Comparison of ENCODE assay signal across 8 cellular contexts in the genomic region with DNA sequence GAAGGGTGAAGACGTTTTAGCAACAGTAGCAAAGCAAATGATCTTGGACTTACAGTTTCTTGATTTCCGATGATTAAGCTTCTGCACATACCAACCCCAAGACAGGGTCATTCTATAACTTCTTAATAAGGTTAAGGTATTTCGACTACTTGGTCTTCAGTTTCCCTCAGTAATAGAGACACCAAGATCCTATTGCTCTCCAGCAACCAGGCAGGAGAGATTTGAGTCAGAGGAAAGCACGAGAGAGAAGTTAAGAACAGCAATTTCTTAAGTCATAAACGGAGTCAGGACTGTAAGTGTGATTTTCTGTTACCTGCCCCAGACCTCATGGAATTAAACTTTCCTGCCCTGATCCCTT.
DNase-seq lines count a peak whose midpoint lies in the region; ATAC-seq and TF ChIP-seq lines count a peak whose summit lies in the region.

No MANE protein-coding gene starts in this region.

- POLR2A ChIA-PET in IMR-90 (lab: Charles Lee; ENCODE audit: unreplicated experiment), result no interaction called here

- H3K79me1 ChIP-seq in IMR-90 (ENCODE audit: low read depth in 1 of 2, low read length in 2 of 2), result 0 out of 4 replicates have a peak, but pooled peaks cover 0 to 3% of the 10 kb centered on the region in 2 experiments

- TF ChIP-seq RAD21 in IMR-90 (IDR thresholded peaks at IDR 0.05; ENCODE audit: low read length), result no peak

- in situ Hi-C loops in IMR-90 (cut with MboI; ENCODE audit: low sequenced_read_pairs), result loop anchor here (5.0 to 25.0 kb wide), 4 partner anchors 372 to 875 kb away; no protein-coding TSS in a partner anchor

- peak overlapping the region; percentile 10; the same call in 1 of the 2 replicates for H3K18ac ChIP-seq in IMR-90 (ENCODE audit: low read depth, low read length)

- H3K36me3 ChIP-seq in IMR-90 (ENCODE audit: control insufficient read depth, insufficient read depth, low read length), result no peaks in the 10 kb centered on the region

- peak overlapping the region; percentile 62 for H2AK9ac ChIP-seq in IMR-90 (replicated peaks; ENCODE audit: low read depth, low read length, poor library complexity)

- peak overlapping the region; percentile 47; the same call in 1 of the 2 replicates for H3K14ac ChIP-seq in IMR-90 (replicated peaks; ENCODE audit: low read depth, low read length)

- no peak overlapping the region for H3K23ac ChIP-seq in IMR-90 (ENCODE audit: low read depth, low read length)

- H4K20me1 ChIP-seq in IMR-90 (ENCODE audit: insufficient read depth, low read length), result no peaks in the 10 kb centered on the region

- peak overlapping the region; percentile 69 for H2BK120ac ChIP-seq in IMR-90 (ENCODE audit: low read depth, low read length)

- DNase-seq in activated CD4-positive, CD25-positive, alpha-beta regulatory T cell treated with anti-CD3 and anti-CD28 coated beads, Interleukin-2, amount 50 U/mL, for 72 hours, result no peak
- DNase-seq in IMR-90 (no peak), globus pallidus (ENCODE audit: low spot score) (peak; percentile 10), HuH-7 (ENCODE audit: low spot score) (no peak), NCI-H2171 (lab: John Stamatoyannopoulos, UW) (no peak), SHP77 (lab: John Stamatoyannopoulos, UW) (no peak)

- BruUV-seq in IMR-90 (replicated peaks; lab: Mats Ljungman, UMichigan), result no TSS peak

- H2AFZ ChIP-seq in IMR-90 (replicated peaks; ENCODE audit: low read length, poor library complexity), result peak overlapping the region; percentile 88

- H3K56ac ChIP-seq in IMR-90 (ENCODE audit: extremely low read depth, insufficient read depth, low read length), result 0 out of 2 replicates have a peak overlapping the region, but pooled peaks have one; percentile 44

- ATAC-seq in activated CD4-positive, CD25-positive, alpha-beta regulatory T cell treated with anti-CD3 and anti-CD28 coated beads, Interleukin-2, amount 50 U/mL, for 24 hours, result peak; percentile 13 to 21
- ATAC-seq in IMR-90 (ENCODE audit: low read depth), result no peak

- no peak overlapping the region for H3K9ac ChIP-seq in IMR-90 (ENCODE audit: low read depth, low read length)

- H3K27me3 ChIP-seq in IMR-90 (ENCODE audit: control insufficient read depth, insufficient read depth, low read length), result no peaks in the 10 kb centered on the region

- H4K91ac ChIP-seq in IMR-90 (ENCODE audit: insufficient read depth, low read depth, low read length), result 0 out of 2 replicates have a peak overlapping the region, but pooled peaks have one; percentile 50

- peak overlapping the region; percentile 70; the same call in 1 of the 2 replicates for H3K4ac ChIP-seq in IMR-90 (ENCODE audit: low read depth, low read length)

- CTCF ChIA-PET in IMR-90 (lab: Yijun Ruan, JAX), result interaction anchor here (0.7 to 1.0 kb wide), 2 partner anchors 19 to 896 kb away, joined by 3 read pairs; no protein-coding TSS in a partner anchor

- no peak for TF ChIP-seq CTCF in IMR-90 (conservative IDR thresholded peaks at IDR 0.05; ENCODE audit: low read depth, low read length)

- H3K4me1 ChIP-seq in IMR-90 (ENCODE audit: control insufficient read depth, insufficient read depth, low read length), result peaks cover 3% of the 10 kb centered on the region; the same call in 1 of the 2 replicates

- no peaks in the 10 kb centered on the region; the same call in 1 of the 2 replicates for H3K9me1 ChIP-seq in IMR-90 (ENCODE audit: insufficient read depth, low read length)

- intact Hi-C loops in IMR-90 (cut with micrococcal nuclease), result loop anchor here (1.0 to 10.0 kb wide), 11 partner anchors 137 to 914 kb away; a partner anchor contains a TSS

- peak overlapping the region; percentile 24 to 58; a peak in 2 of 4 replicates for H4K8ac ChIP-seq in IMR-90 (ENCODE audit: low read depth in 2 of 2, low read length in 2 of 2)

- no peak overlapping the region for H3K4me3 ChIP-seq in IMR-90 (ENCODE audit: insufficient read depth, low read depth, low read length)

- WGBS in IMR-90 (ENCODE audit: extremely low coverage in 2 of 2, insufficient read length in 1 of 2), 2 experiments, result no CpG with 5 or more reads among the region's 5 CpGs

- peak overlapping the region; percentile 88 for H2BK20ac ChIP-seq in IMR-90 (ENCODE audit: low read depth, low read length)

- H3K4me2 ChIP-seq in IMR-90 (ENCODE audit: low read depth, low read length), result peak overlapping the region; percentile 17; the same call in 1 of the 2 replicates

- H2BK5ac ChIP-seq in IMR-90 (ENCODE audit: low read depth, low read length, poor library complexity, severe bottlenecking), result peak overlapping the region; percentile 27

- H3K9me3 ChIP-seq in IMR-90 (ENCODE audit: control insufficient read depth, insufficient read depth, low read length), result peaks cover 2% of the 10 kb centered on the region; the same call in 1 of the 2 replicates

- dilution Hi-C loops in IMR-90 (cut with HindIII; ENCODE audit: low sequenced_read_pairs, unreplicated experiment), result no loop called here

- H2BK15ac ChIP-seq in IMR-90 (ENCODE audit: low read depth, low read length), result peak overlapping the region; percentile 62; the same call in 1 of the 3 replicates

- TF ChIP-seq POLR2A in IMR-90 (IDR thresholded peaks at IDR 0.05; ENCODE audit: low read depth, low read length), result no peak

- H4K5ac ChIP-seq in IMR-90 (ENCODE audit: low read depth, low read length), result no peak overlapping the region

- H2AK5ac ChIP-seq in IMR-90 (ENCODE audit: low read depth, low read length), result no peak overlapping the region

- H3K27ac ChIP-seq in IMR-90 (ENCODE audit: insufficient read depth, low read length) (no peak overlapping the region), temporal lobe (ENCODE audit: low read depth, low read length) (peak overlapping the region; percentile 46)

TF ChIP-seq in IMR-90, 13 proteins besides CTCF, POLR2A, EP300 and RAD21:
- no peak for TF ChIP-seq NFE2L2 (IDR thresholded peaks at IDR 0.05; ENCODE audit: low read depth, low read length)
- no peak for TF ChIP-seq FOS (IDR thresholded peaks at IDR 0.05; ENCODE audit: low read depth, low read length)
- TF ChIP-seq, protein P1, sequence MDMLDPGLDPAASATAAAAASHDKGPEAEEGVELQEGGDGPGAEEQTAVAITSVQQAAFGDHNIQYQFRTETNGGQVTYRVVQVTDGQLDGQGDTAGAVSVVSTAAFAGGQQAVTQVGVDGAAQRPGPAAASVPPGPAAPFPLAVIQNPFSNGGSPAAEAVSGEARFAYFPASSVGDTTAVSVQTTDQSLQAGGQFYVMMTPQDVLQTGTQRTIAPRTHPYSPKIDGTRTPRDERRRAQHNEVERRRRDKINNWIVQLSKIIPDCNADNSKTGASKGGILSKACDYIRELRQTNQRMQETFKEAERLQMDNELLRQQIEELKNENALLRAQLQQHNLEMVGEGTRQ (IDR thresholded peaks at IDR 0.05; ENCODE audit: low read depth, low read length), result no peak
- no peak for TF ChIP-seq MAZ (IDR thresholded peaks at IDR 0.05; ENCODE audit: borderline replicate concordance, low read depth, low read length)
- no peak for TF ChIP-seq RFX5 (IDR thresholded peaks at IDR 0.05; ENCODE audit: low read depth, low read length)
- TF ChIP-seq MXI1 (IDR thresholded peaks at IDR 0.05; ENCODE audit: borderline replicate concordance, low read depth, low read length), result no peak
- TF ChIP-seq SMC3 (IDR thresholded peaks at IDR 0.05; ENCODE audit: low read depth, low read length), result no peak
- no peak for TF ChIP-seq CEBPB (IDR thresholded peaks at IDR 0.05; ENCODE audit: low read depth, low read length)
- TF ChIP-seq BHLHE40 (IDR thresholded peaks at IDR 0.05; ENCODE audit: low read depth, low read length), result no peak
- TF ChIP-seq MAFK (IDR thresholded peaks at IDR 0.05; ENCODE audit: low read depth, low read length), result no peak
- TF ChIP-seq CHD1 (IDR thresholded peaks at IDR 0.05; ENCODE audit: low read depth, low read length), result no peak
- TF ChIP-seq, protein P2, sequence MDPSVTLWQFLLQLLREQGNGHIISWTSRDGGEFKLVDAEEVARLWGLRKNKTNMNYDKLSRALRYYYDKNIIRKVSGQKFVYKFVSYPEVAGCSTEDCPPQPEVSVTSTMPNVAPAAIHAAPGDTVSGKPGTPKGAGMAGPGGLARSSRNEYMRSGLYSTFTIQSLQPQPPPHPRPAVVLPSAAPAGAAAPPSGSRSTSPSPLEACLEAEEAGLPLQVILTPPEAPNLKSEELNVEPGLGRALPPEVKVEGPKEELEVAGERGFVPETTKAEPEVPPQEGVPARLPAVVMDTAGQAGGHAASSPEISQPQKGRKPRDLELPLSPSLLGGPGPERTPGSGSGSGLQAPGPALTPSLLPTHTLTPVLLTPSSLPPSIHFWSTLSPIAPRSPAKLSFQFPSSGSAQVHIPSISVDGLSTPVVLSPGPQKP (IDR thresholded peaks at IDR 0.05; ENCODE audit: borderline replicate concordance, low read depth, low read length), result no peak
TF ChIP-seq in IMR-90: peak in this region for 0.
